In genomic region chr7:24113506-24113905, GRCh38 we compare ENCODE assay signal across 8 cellular contexts.
"Had no signal": no experiment of that assay in that cellular context is flagged by ENCODE, and none has a peak within 500 bp of the region (broad histone marks: within the 10 kb centered on the region; RNA-seq: fewer than 3 reads in every experiment).

No MANE protein-coding gene starts in this region.

- FAIRE-seq: G401.6, GM12878, GM12891, GM12892, GM18507, GM19239 had no signal

- H3K4me3 ChIP-seq: GM12878 had no signal

- DNase-seq: GDM1, GF-D8 had no signal
